In genomic region chr1:47569681-47570470, GRCh38 we compare ENCODE assay signal across 9 cellular contexts.
A peak's percentile ranks its signal among the peaks of the same experiment; 100 is the strongest.
DNase-seq lines count a peak whose midpoint lies in the region; TF ChIP-seq lines count a peak whose summit lies in the region.
"Had no signal": no experiment of that assay in that cellular context is flagged by ENCODE, and none has a peak within 500 bp of the region (broad histone marks: within the 10 kb centered on the region; RNA-seq: fewer than 3 reads in every experiment).

No MANE protein-coding gene starts in this region.

- no peak overlapping the region for H3K18ac ChIP-seq in trophoblast cell (ENCODE audit: low read length)

- H3K4ac ChIP-seq in trophoblast cell (ENCODE audit: low read depth, low read length), result no peak overlapping the region

- TF ChIP-seq CTCF in PC-9 (conservative IDR thresholded peaks at IDR 0.05), result peak; percentile 84
- TF ChIP-seq CTCF in fibroblast of lung (conservative IDR thresholded peaks at IDR 0.05 in 1 of 2, IDR thresholded peaks at IDR 0.05 in 1 of 2; ENCODE audit: low read depth in 1 of 2, low read length in 2 of 2), result peak; percentile 48 to 52
- TF ChIP-seq CTCF in WERI-Rb-1 (IDR thresholded peaks at IDR 0.05; ENCODE audit: low read depth, low read length), result no peak

- H3K14ac ChIP-seq in trophoblast cell (ENCODE audit: low read length), result no peak overlapping the region

- H2BK120ac ChIP-seq in trophoblast cell (ENCODE audit: insufficient read depth, low read length, poor library complexity), result no peak overlapping the region

- no peak overlapping the region for H3K4me3 ChIP-seq in PC-9
- H3K4me3 ChIP-seq in fibroblast of lung (replicated peaks in 1 of 4; ENCODE audit: control extremely low read depth in 1 of 4, insufficient read depth in 1 of 4, low read depth in 3 of 4, low read length in 4 of 4), result no peak overlapping the region
- H3K4me3 ChIP-seq in trophoblast cell (ENCODE audit: low read depth, low read length), result no peak overlapping the region
- H3K4me3 ChIP-seq in WERI-Rb-1 (ENCODE audit: low read depth, low read length), result no peak overlapping the region

- no peaks in the 10 kb centered on the region for H3K36me3 ChIP-seq in PC-9 (ENCODE audit: low read depth)
- H3K36me3 ChIP-seq in fibroblast of lung (ENCODE audit: control insufficient read depth, insufficient read depth, low read length), result no peaks in the 10 kb centered on the region
- H3K36me3 ChIP-seq in trophoblast cell (ENCODE audit: control insufficient read depth in 1 of 2, insufficient read depth in 2 of 2, low read length in 2 of 2), result no peaks in the 10 kb centered on the region
- no peaks in the 10 kb centered on the region for H3K36me3 ChIP-seq in WERI-Rb-1

- H3K79me2 ChIP-seq in PC-9 (ENCODE audit: low read depth), result no peaks in the 10 kb centered on the region
- no peaks in the 10 kb centered on the region for H3K79me2 ChIP-seq in fibroblast of lung (ENCODE audit: control insufficient read depth, insufficient read depth, low read length)
- no peaks in the 10 kb centered on the region for H3K79me2 ChIP-seq in trophoblast cell (ENCODE audit: control insufficient read depth, insufficient read depth, low read length, poor library complexity)

- H3K27ac ChIP-seq in PC-9 (peak overlapping the region; percentile 63), fibroblast of lung (ENCODE audit: insufficient read depth, low read length) (no peak overlapping the region), trophoblast cell (ENCODE audit: low read depth, low read length) (no peak overlapping the region), WERI-Rb-1 (no peak overlapping the region)

- intact Hi-C loops in PC-9 (cut with micrococcal nuclease; ENCODE audit: unreplicated experiment), result no loop called here

- no peak overlapping the region for H4K91ac ChIP-seq in trophoblast cell (ENCODE audit: low read depth, low read length)

- no peaks in the 10 kb centered on the region for H3K79me1 ChIP-seq in trophoblast cell (ENCODE audit: low read length)

- DNase-seq in EH (ENCODE audit: low read depth), result peak; percentile 98
- DNase-seq in PC-9, result peak; percentile 60 to 96
- DNase-seq in fibroblast of lung (ENCODE audit: low read depth in 2 of 2), result peak; percentile 73 to 97
- peak; percentile 86 to 94 for DNase-seq in trophoblast cell
- DNase-seq in WERI-Rb-1, result no peak
- no peak for DNase-seq in stimulated activated CD8-positive, alpha-beta memory T cell treated with anti-CD3 and anti-CD28 coated beads, Interleukin-4, amount 100 ng/mL, for 48 hours
- no peak for DNase-seq in anterior cingulate cortex (lab: John Stamatoyannopoulos, UW)
- no peak for DNase-seq in SK-N-DZ (ENCODE audit: low spot score)
- DNase-seq: retina had no signal

- no peak overlapping the region for H2BK5ac ChIP-seq in trophoblast cell (ENCODE audit: low read depth, low read length, poor library complexity)

- no peaks in the 10 kb centered on the region for H3K9me3 ChIP-seq in PC-9 (ENCODE audit: insufficient read depth, low read depth)
- H3K9me3 ChIP-seq in fibroblast of lung (ENCODE audit: control insufficient read depth, insufficient read depth, low read depth, low read length), result no peaks in the 10 kb centered on the region
- H3K9me3 ChIP-seq in trophoblast cell (ENCODE audit: insufficient read depth, low read depth, low read length), result no peaks in the 10 kb centered on the region
- H3K9me3 ChIP-seq in WERI-Rb-1 (ENCODE audit: severe bottlenecking), result no peaks in the 10 kb centered on the region

- H4K12ac ChIP-seq in trophoblast cell (ENCODE audit: low read depth, low read length), result no peak overlapping the region

- H4K8ac ChIP-seq in trophoblast cell (ENCODE audit: low read depth, low read length), result no peak overlapping the region

- H2AK5ac ChIP-seq in trophoblast cell (ENCODE audit: low read length), result no peak overlapping the region

- H3F3A ChIP-seq in PC-9 (ENCODE audit: insufficient read depth, low read depth), result peaks cover 10% of the 10 kb centered on the region; the same call in 1 of the 2 replicates

- H4K20me1 ChIP-seq in PC-9 (ENCODE audit: insufficient read depth) (no peaks in the 10 kb centered on the region), fibroblast of lung (ENCODE audit: control insufficient read depth, extremely low read depth, insufficient read depth, low read length) (no peaks in the 10 kb centered on the region)

- H3K4me2 ChIP-seq in PC-9 (peak overlapping the region; percentile 58), fibroblast of lung (ENCODE audit: extremely low read depth, insufficient read depth, low read length) (no peak overlapping the region), trophoblast cell (ENCODE audit: low read length) (no peak overlapping the region)

- H3K4me1 ChIP-seq in PC-9 (replicated peaks; ENCODE audit: insufficient read depth), result peaks cover 22% of the 10 kb centered on the region
- peaks cover 2% of the 10 kb centered on the region for H3K4me1 ChIP-seq in fibroblast of lung (ENCODE audit: control insufficient read depth, extremely low read depth, insufficient read depth, low read length)
- H3K4me1 ChIP-seq in trophoblast cell (ENCODE audit: control insufficient read depth in 1 of 2, insufficient read depth in 2 of 2, low read length in 2 of 2), result peaks cover 0 to 3% of the 10 kb centered on the region in 2 experiments

- no peak overlapping the region for H2BK12ac ChIP-seq in trophoblast cell (ENCODE audit: low read length)

- no CpG with 5 or more reads among the region's 9 CpGs for WGBS in trophoblast cell (ENCODE audit: extremely low coverage, insufficient coverage, insufficient read length)

- H3K9me2 ChIP-seq in PC-9 (ENCODE audit: insufficient read depth), result no peaks in the 10 kb centered on the region

- H2AFZ ChIP-seq in PC-9, result no peak overlapping the region
- no peak overlapping the region for H2AFZ ChIP-seq in fibroblast of lung (ENCODE audit: low read length)
- H2AFZ ChIP-seq in trophoblast cell (ENCODE audit: insufficient read depth, low read length, poor library complexity), result no peak overlapping the region

- no peaks in the 10 kb centered on the region for H3K27me3 ChIP-seq in PC-9 (ENCODE audit: insufficient read depth, low read depth)
- no peaks in the 10 kb centered on the region for H3K27me3 ChIP-seq in fibroblast of lung (ENCODE audit: control insufficient read depth, insufficient read depth, low read length)
- H3K27me3 ChIP-seq in trophoblast cell (ENCODE audit: insufficient read depth, low read length), result no peaks in the 10 kb centered on the region
- H3K27me3 ChIP-seq in WERI-Rb-1 (ENCODE audit: insufficient read depth, low read depth, severe bottlenecking), result peaks cover 56% of the 10 kb centered on the region

- POLR2A ChIA-PET in PC-9 (lab: Charles Lee; ENCODE audit: unreplicated experiment), result no interaction called here

- BruUV-seq in PC-9 (replicated peaks; lab: Mats Ljungman, UMichigan), result no TSS peak

- CTCF ChIA-PET in PC-9 (lab: Charles Lee), result interaction anchor here (0.6 to 1.2 kb wide), 3 partner anchors 8 to 132 kb away, joined by 3 read pairs; partner anchors contain the start of gene FOXD2

- no peak overlapping the region for H3K9ac ChIP-seq in fibroblast of lung (ENCODE audit: insufficient read depth, low read length)
- no peak overlapping the region for H3K9ac ChIP-seq in trophoblast cell (ENCODE audit: low read length)

- no peak overlapping the region for H3K23ac ChIP-seq in trophoblast cell (ENCODE audit: low read length)

Comparison
In these comparisons a context has a peak if more than half of its experiments do, and no peak if none do; other contexts are left out.
1. DNase-seq: peak in EH (single experiment), PC-9 (2 of 2), fibroblast of lung (2 of 2) and trophoblast cell (2 of 2); none in WERI-Rb-1 (single experiment), stimulated activated CD8-positive, alpha-beta memory T cell treated with anti-CD3 and anti-CD28 coated beads, Interleukin-4, amount 100 ng/mL, for 48 hours (single experiment), anterior cingulate cortex (0 of 58) and SK-N-DZ (single experiment).